32 cellular contexts compared by ENCODE assay signal in genomic region chr9:97567894-97568202, GRCh38.
DNase-seq lines count a peak whose midpoint lies in the region; ATAC-seq and TF ChIP-seq lines count a peak whose summit lies in the region.
"Had no signal": no experiment of that assay in that cellular context is flagged by ENCODE, and none has a peak within 500 bp of the region (broad histone marks: within the 10 kb centered on the region; RNA-seq: fewer than 3 reads in every experiment).

No MANE protein-coding gene starts in this region.

- H3K27ac ChIP-seq in A673 (ENCODE audit: low read depth, low read length, poor library complexity, severe bottlenecking) = no peak overlapping the region
- no peak overlapping the region for H3K27ac ChIP-seq in parathyroid adenoma
- no peak overlapping the region for H3K27ac ChIP-seq in heart right ventricle
- H3K27ac ChIP-seq: A549, ascending aorta, cardiac muscle cell, coronary artery, KMS-11, suprapubic skin had no signal

- H3K27me3 ChIP-seq in A673 (replicated peaks; ENCODE audit: insufficient read depth, low read depth, low read length, poor library complexity) (no peaks in the 10 kb centered on the region), parathyroid adenoma (ENCODE audit: control insufficient read depth, insufficient read depth, low read length) (no peaks in the 10 kb centered on the region), heart right ventricle (no peaks in the 10 kb centered on the region)
- H3K27me3 ChIP-seq: ascending aorta, cardiac muscle cell, MG63, suprapubic skin had no signal

- no peaks in the 10 kb centered on the region for H3K9me3 ChIP-seq in A673 (ENCODE audit: low read depth, low read length, poor library complexity, severe bottlenecking)
- no peaks in the 10 kb centered on the region for H3K9me3 ChIP-seq in parathyroid adenoma (ENCODE audit: control insufficient read depth, low read length)
- H3K9me3 ChIP-seq in heart right ventricle = no peaks in the 10 kb centered on the region
- H3K9me3 ChIP-seq: A549, ascending aorta, MG63, suprapubic skin had no signal

- H3K4me2 ChIP-seq in parathyroid adenoma (ENCODE audit: low read length) = no peak overlapping the region
- H3K4me2 ChIP-seq: A549, KMS-11, smooth muscle cell had no signal

- WGBS in heart right ventricle, 2 donors = 45 to 47% methylated on average over 4 of the region's 4 CpGs

- TF ChIP-seq CTCF in A673 (conservative IDR thresholded peaks at IDR 0.05; ENCODE audit: low read depth, low read length) = no peak
- no peak for TF ChIP-seq CTCF in parathyroid adenoma (IDR thresholded peaks at IDR 0.05)
- no peak for TF ChIP-seq CTCF in heart right ventricle (IDR thresholded peaks at IDR 0.05)

- DNase-seq in A673 (ENCODE audit: low spot score) (peak; percentile 25), OCI-M1 (lab: John Stamatoyannopoulos, UW) (peak; percentile 34), dermis microvascular lymphatic vessel endothelial cell (ENCODE audit: low read depth in 2 of 2) (peak; percentile 55 to 65), heart right ventricle (no peak), COR-L47 (lab: John Stamatoyannopoulos, UW) (no peak), SW 1271 (lab: John Stamatoyannopoulos, UW) (no peak)
- DNase-seq: activated CD4-positive, alpha-beta memory T cell treated with anti-CD3 and anti-CD28 coated beads for 36 hours; activated effector memory CD4-positive, alpha-beta T cell treated with Interleukin-2 at 50 U/mL for 16 hours; activated naive CD8-positive, alpha-beta T cell treated with anti-CD3 and anti-CD28 coated beads, Interleukin-2, amount 10 ng/mL, durations not matched to agents 7 days and 5 days; CD4-positive, alpha-beta memory T cell; DMS 273 treated with DMSO at 0.1 percent for 48 hours; EL; foreskin fibroblast; H7; MG63; NCI-H1105 treated with DMSO at 0.1 percent for 48 hours; NCI-H187 treated with DMSO at 0.1 percent for 48 hours; NCI-H2171; NCI-H82; SIG-M5; stimulated activated naive CD4-positive, alpha-beta T cell had no signal

- H3K79me2 ChIP-seq in parathyroid adenoma = no peaks in the 10 kb centered on the region

- ATAC-seq in GM18868 (IDR thresholded peaks at IDR 0.05; ENCODE audit: unreplicated experiment) (no peak), heart right ventricle (no peak)
- ATAC-seq: A549; activated CD4-positive, CD25-positive, alpha-beta regulatory T cell treated with anti-CD3 and anti-CD28 coated beads, Interleukin-2, amount 50 U/mL, for 24 hours; esophagus mucosa had no signal

- H3K4me1 ChIP-seq in A673 (ENCODE audit: insufficient read depth, low read length, poor library complexity, severe bottlenecking) (no peaks in the 10 kb centered on the region), parathyroid adenoma (peaks cover 24% of the 10 kb centered on the region), heart right ventricle (peaks cover 7 to 55% (median 36%) of the 10 kb centered on the region in 9 donors)

- CTCF ChIA-PET in A673 (lab: Charles Lee) = no interaction called here

- H3K9ac ChIP-seq in parathyroid adenoma = no peak overlapping the region
- H3K9ac ChIP-seq: KMS-11 had no signal

- no peak overlapping the region for H3K4me3 ChIP-seq in A673 (ENCODE audit: low read depth, low read length, poor library complexity, severe bottlenecking)
- no peak overlapping the region for H3K4me3 ChIP-seq in parathyroid adenoma (ENCODE audit: low read depth, low read length)
- no peak overlapping the region for H3K4me3 ChIP-seq in heart right ventricle
- H3K4me3 ChIP-seq: A549, ascending aorta, cardiac muscle cell, coronary artery, MG63, smooth muscle cell, suprapubic skin had no signal

- H3K36me3 ChIP-seq in A673 (ENCODE audit: insufficient read depth, low read length, poor library complexity, severe bottlenecking) (no peaks in the 10 kb centered on the region), parathyroid adenoma (ENCODE audit: control insufficient read depth, insufficient read depth, low read length) (no peaks in the 10 kb centered on the region), heart right ventricle (peaks cover 0 to 53% (median 0%) of the 10 kb centered on the region in 9 donors)
- H3K36me3 ChIP-seq: MG63, suprapubic skin had no signal

- intact Hi-C loops in A673 (cut with micrococcal nuclease; ENCODE audit: unreplicated experiment) (no loop called here), heart right ventricle (cut with DNase I) (no loop called here)

- no TSS peak for BruUV-seq in A673 (replicated peaks; lab: Mats Ljungman, UMichigan)

- POLR2A ChIA-PET in A673 (lab: Charles Lee; ENCODE audit: low non-redundant PET) = interaction anchor here (0.6 kb wide), 1 partner anchor 163 kb away, joined by 5 read pairs; no protein-coding TSS in a partner anchor

- peak overlapping the region; percentile 63 for H2AFZ ChIP-seq in parathyroid adenoma

Comparison
In these comparisons a context has a peak if more than half of its experiments do, and no peak if none do; other contexts are left out.
1. DNase-seq: peak in A673 (single experiment), OCI-M1 (single experiment) and dermis microvascular lymphatic vessel endothelial cell (2 of 2); none in heart right ventricle (0 of 2), COR-L47 (single experiment) and SW 1271 (0 of 2).